ENCODE assay signal across 18 cellular contexts in the genomic region with DNA sequence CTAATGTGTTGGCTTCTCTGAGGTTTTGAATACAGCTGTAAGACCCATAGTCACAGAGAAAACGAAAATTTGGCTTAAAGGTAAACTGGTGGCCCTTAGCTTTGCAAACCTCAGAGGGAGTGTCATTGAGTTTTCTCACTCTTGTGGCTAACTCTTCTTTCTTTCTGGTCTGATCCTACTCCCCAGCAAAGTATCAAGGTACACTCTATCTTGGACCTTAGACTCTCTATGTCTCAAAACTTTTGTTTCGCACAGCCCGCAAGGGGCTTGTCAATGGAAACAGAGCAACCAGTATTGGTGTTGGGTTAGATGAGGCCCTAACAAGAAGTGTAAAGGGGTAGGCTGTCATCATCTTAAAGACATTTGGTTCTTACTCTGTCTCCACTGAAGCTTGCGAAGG. TPM values are rescaled to one million over a fixed set of nuclear protein-coding genes. Genes with fewer than 3 reads are reported as not detected.
DNase-seq lines count a peak whose midpoint lies in the region; ATAC-seq and TF ChIP-seq lines count a peak whose summit lies in the region.
"Had no signal": no experiment of that assay in that cellular context is flagged by ENCODE, and none has a peak within 500 bp of the region (broad histone marks: within the 10 kb centered on the region; RNA-seq: fewer than 3 reads in every experiment).

No MANE protein-coding gene starts in this region.

- CTCF ChIA-PET in mammary epithelial cell (lab: Charles Lee; ENCODE audit: low non-redundant PET) = interaction anchor here (0.6 kb wide), 1 partner anchor 81 kb away, joined by 9 read pairs; no protein-coding TSS in a partner anchor

- H3K4me3 Mint-ChIP-seq in osteocyte (ENCODE audit: unreplicated experiment) = no peak overlapping the region

- no peaks in the 10 kb centered on the region for H4K20me1 ChIP-seq in hepatocyte (ENCODE audit: insufficient read depth, poor library complexity, severe bottlenecking)
- H4K20me1 ChIP-seq in mammary epithelial cell (ENCODE audit: insufficient read depth, low read length) = no peaks in the 10 kb centered on the region

- DNase-seq in LNCaP clone FGC (ENCODE audit: low read depth) (no peak), hepatocyte (ENCODE audit: low spot score) (no peak), osteocyte (ENCODE audit: extremely low spot score, unreplicated experiment) (no peak), mammary epithelial cell (no peak), amniotic stem cell (lab: John Stamatoyannopoulos, UW) (no peak)
- DNase-seq: ACHN, C1 segment of cervical spinal cord, DND-41, H7, NCI-H1417 treated with DMSO at 0.1 percent for 48 hours, NCI-H187 treated with DMSO at 0.1 percent for 48 hours, NCI-H524, PC-3 had no signal

- peaks cover 28% of the 10 kb centered on the region for H3K4me1 ChIP-seq in hepatocyte (ENCODE audit: insufficient read depth)
- peaks cover 20% of the 10 kb centered on the region for H3K4me1 ChIP-seq in mammary epithelial cell (ENCODE audit: insufficient read depth, low read length)

- intact Hi-C loops in mammary epithelial cell (cut with micrococcal nuclease) = no loop called here

- dilution Hi-C loops in mammary epithelial cell (cut with HindIII; ENCODE audit: low sequenced_read_pairs) = no loop called here

- no TSS peak for BruUV-seq in mammary epithelial cell (replicated peaks; lab: Mats Ljungman, UMichigan)

- H3K36me3 ChIP-seq in hepatocyte (replicated peaks; ENCODE audit: insufficient read depth, low read depth) (no peaks in the 10 kb centered on the region), mammary epithelial cell (ENCODE audit: insufficient read depth, low read length) (no peaks in the 10 kb centered on the region)

- H3K9me3 Mint-ChIP-seq in osteocyte (ENCODE audit: unreplicated experiment) = no peaks in the 10 kb centered on the region

- in situ Hi-C loops in mammary epithelial cell (cut with MboI; ENCODE audit: low sequenced_read_pairs in 2 of 2) = no loop called here

- H3K4me1 Mint-ChIP-seq in osteocyte (ENCODE audit: unreplicated experiment) = peaks cover 65% of the 10 kb centered on the region

- ATAC-seq in GM21576 (IDR thresholded peaks at IDR 0.05; ENCODE audit: unreplicated experiment) = no peak
- ATAC-seq in GM19328 (IDR thresholded peaks at IDR 0.05; ENCODE audit: unreplicated experiment) = no peak
- ATAC-seq: PC-3 had no signal

- WGBS in hepatocyte (ENCODE audit: low lambda C conversion rate, missing lambda C conversion rate) = 97% methylated on average over 4 of the region's 4 CpGs
- WGBS in mammary epithelial cell (ENCODE audit: low coverage, missing lambda C conversion rate) = 94% methylated on average over 4 of the region's 4 CpGs

- no peak overlapping the region for H3K9ac ChIP-seq in mammary epithelial cell (ENCODE audit: insufficient read depth, low read length)
- H3K9ac ChIP-seq: KMS-11 had no signal

- H3K9me3 ChIP-seq in hepatocyte (ENCODE audit: low read depth) (no peaks in the 10 kb centered on the region), mammary epithelial cell (replicated peaks; ENCODE audit: insufficient read depth, low read length) (no peaks in the 10 kb centered on the region)

- H3K27me3 ChIP-seq in hepatocyte (no peaks in the 10 kb centered on the region), mammary epithelial cell (ENCODE audit: insufficient read depth, low read length) (no peaks in the 10 kb centered on the region)

- H3K79me2 ChIP-seq in hepatocyte (no peaks in the 10 kb centered on the region), mammary epithelial cell (ENCODE audit: insufficient read depth, low read length) (no peaks in the 10 kb centered on the region)

- no peaks in the 10 kb centered on the region for H3K9me2 ChIP-seq in hepatocyte (replicated peaks; ENCODE audit: insufficient read depth)

- H3K27me3 Mint-ChIP-seq in osteocyte (ENCODE audit: unreplicated experiment) = no peaks in the 10 kb centered on the region

- H3K27ac ChIP-seq in hepatocyte = peak overlapping the region; percentile 83
- H3K27ac ChIP-seq in mammary epithelial cell (ENCODE audit: insufficient read depth, low read depth, low read length) = no peak overlapping the region
- H3K27ac ChIP-seq: KMS-11, RWPE1 had no signal

- H3K4me2 ChIP-seq in hepatocyte = peak overlapping the region; percentile 27
- H3K4me2 ChIP-seq in mammary epithelial cell (ENCODE audit: insufficient read depth, low read depth, low read length) = no peak overlapping the region
- H3K4me2 ChIP-seq: KMS-11 had no signal

- H3K27ac Mint-ChIP-seq in osteocyte (ENCODE audit: unreplicated experiment) = peak overlapping the region; percentile 86

- H3K36me3 Mint-ChIP-seq in osteocyte (ENCODE audit: unreplicated experiment) = no peaks in the 10 kb centered on the region

- H3K4me3 ChIP-seq in LNCaP clone FGC (ENCODE audit: low read depth, low read length) = peak overlapping the region; percentile 9; the same call in 1 of the 2 replicates
- H3K4me3 ChIP-seq in hepatocyte = no peak overlapping the region
- H3K4me3 ChIP-seq in mammary epithelial cell (replicated peaks in 1 of 3; ENCODE audit: insufficient read depth in 1 of 3, low read depth in 2 of 3, low read length in 3 of 3) = no peak overlapping the region

- TF ChIP-seq CTCF in LNCaP clone FGC (IDR thresholded peaks at IDR 0.05; ENCODE audit: control insufficient read depth, extremely low read depth, insufficient read depth) (no peak), hepatocyte (IDR thresholded peaks at IDR 0.05; ENCODE audit: poor library complexity) (no peak), osteocyte (IDR thresholded peaks at IDR 0.05) (no peak), mammary epithelial cell (conservative IDR thresholded peaks at IDR 0.05 in 1 of 2, IDR thresholded peaks at IDR 0.05 in 1 of 2; ENCODE audit: extremely low read depth in 1 of 2, insufficient read depth in 1 of 2, low read depth in 1 of 2, low read length in 2 of 2) (no peak)

- H2AFZ ChIP-seq in hepatocyte = no peak overlapping the region
- no peak overlapping the region for H2AFZ ChIP-seq in mammary epithelial cell (ENCODE audit: low read depth, low read length)

RNA-seq across cellular contexts. Expression of a gene that starts 19.8 kb away (rescaled TPM):
- total RNA-seq in hepatocyte = 21.9 and 27.0 TPM in 2 replicates
- 35.3 and 45.1 TPM in 2 replicates for polyA plus RNA-seq in hepatocyte
- total RNA-seq in osteocyte = 35.4 and 47.4 TPM in 2 replicates
- total RNA-seq in mammary epithelial cell = 10 to 100 TPM in 1 of 2 donors, 1 to 10 TPM in 1; 7.2 to 37.9 TPM
- polyA plus RNA-seq in mammary epithelial cell = 16.0 TPM
- polyA minus RNA-seq in mammary epithelial cell = 24.3 TPM

RNA-seq across cellular contexts. Expression of a gene that starts 19.9 kb away (rescaled TPM):
- total RNA-seq in hepatocyte = 0.60 and 2.8 TPM in 2 replicates
- 0.58 TPM in 1 of 2 replicates, not detected in the other for polyA plus RNA-seq in hepatocyte
- not detected in 2 replicates for total RNA-seq in osteocyte
- under 1 TPM in 1 of 2 donors, not detected in 1; 0.17 TPM for total RNA-seq in mammary epithelial cell
- polyA plus RNA-seq in mammary epithelial cell = 0.07 TPM
- not detected for polyA minus RNA-seq in mammary epithelial cell
- total RNA-seq: G401, H7, PC-3 had no signal
